1 cellular context compared by ENCODE assay signal in the genomic region with DNA sequence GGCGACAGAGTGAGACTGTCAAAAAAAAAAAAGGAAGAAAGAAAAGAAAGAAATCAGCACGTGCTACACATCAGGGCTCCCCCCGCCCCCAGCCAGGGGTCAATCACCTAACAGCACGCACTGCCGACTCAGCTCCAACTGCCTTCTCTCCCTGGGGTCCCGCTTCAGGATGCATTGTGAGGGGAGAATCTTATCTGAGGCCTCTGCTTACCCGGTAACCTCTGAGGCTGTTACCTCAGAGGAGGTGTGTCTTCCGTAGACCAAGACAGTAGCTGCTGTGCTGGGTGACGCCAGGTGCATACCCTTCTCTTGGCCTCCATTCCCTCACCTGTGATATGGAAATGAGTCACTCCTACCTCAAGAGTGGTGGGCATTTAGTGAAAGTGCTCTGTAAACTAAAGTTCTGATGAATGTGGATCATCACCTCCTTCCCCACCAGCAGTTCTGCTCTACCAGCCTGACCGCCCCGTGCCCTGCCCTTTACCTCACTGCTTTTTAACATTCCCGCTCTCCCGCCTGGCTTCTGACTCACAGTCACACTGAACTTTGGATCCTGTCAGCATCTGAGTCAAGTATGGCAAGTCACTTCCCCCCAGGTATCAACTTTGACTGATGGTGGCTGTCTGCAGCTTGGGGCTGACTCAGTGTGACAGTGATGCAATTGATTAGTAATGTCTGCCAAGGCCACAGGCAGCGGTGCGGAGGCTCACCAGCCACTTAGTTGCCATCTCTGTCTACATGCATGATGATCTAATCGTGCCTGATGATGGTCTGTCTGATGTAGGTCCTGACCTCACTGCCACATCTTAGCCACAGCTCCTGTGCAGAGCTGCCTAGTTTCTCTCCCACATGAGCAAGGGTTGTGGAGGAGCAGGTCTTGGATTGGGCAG.
TF ChIP-seq lines count a peak whose summit lies in the region.

No MANE protein-coding gene starts in this region.

TF ChIP-seq in endothelial cell of umbilical vein, 7 proteins besides CTCF, POLR2A, EP300 and RAD21:
- no peak for TF ChIP-seq EZH2 (IDR thresholded peaks at IDR 0.05; ENCODE audit: borderline replicate concordance, low read depth, low read length, severe bottlenecking)
- TF ChIP-seq GATA2 (IDR thresholded peaks at IDR 0.05; ENCODE audit: insufficient read depth, insufficient read length, low read depth, low read length) = no peak
- no peak for TF ChIP-seq MAX (IDR thresholded peaks at IDR 0.05; ENCODE audit: insufficient read depth, insufficient read length)
- no peak for TF ChIP-seq MYC (IDR thresholded peaks at IDR 0.05; ENCODE audit: low read depth, low read length)
- peak; percentile 20 for TF ChIP-seq JUN (IDR thresholded peaks at IDR 0.05; ENCODE audit: borderline replicate concordance, insufficient read depth, insufficient read length, low read depth)
- no peak for TF ChIP-seq POLR2AphosphoS5 (IDR thresholded peaks at IDR 0.05; ENCODE audit: insufficient read depth, low read depth, low read length)
- TF ChIP-seq FOS (IDR thresholded peaks at IDR 0.05; ENCODE audit: borderline replicate concordance, insufficient read depth, low read length) = peak; percentile 61
